In the genomic region with DNA sequence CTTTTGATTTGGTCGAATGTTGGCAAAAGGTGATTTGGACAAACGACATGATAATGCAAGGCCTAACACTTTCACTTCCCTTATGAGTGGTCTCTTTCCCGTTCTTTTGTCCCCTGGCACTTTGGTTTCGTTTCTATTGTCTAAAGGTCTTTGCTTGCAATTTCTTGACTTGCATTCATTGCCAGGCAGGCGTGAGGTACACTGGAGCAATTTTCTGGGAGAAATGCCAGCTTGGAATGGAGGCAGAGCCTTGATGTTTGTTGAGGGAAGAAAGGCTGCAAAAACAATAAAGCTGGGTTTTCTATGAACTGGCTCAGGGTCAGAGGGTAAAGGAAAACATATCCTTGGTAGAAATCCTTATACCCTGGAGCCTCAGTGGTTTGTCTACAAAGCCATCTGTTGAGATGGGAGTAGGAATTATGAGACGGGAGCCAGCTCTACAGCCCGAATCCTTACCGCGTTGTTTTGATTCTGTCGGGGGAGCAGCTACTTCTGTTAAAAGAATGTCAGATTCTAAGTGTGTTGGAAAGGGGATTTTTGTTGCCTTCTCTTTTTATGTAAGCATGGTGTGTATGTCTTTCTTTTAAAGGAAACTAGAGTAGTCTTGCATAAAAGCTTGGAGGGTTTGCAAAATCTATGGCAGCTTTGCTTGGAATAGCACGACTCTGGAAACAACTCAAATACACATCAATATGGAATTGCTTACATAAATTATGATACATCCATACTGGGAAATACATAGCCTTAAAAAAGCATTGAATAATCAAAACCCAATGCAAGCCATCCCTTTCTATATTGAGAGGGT, we compare ENCODE assay signal across 10 cellular contexts.
DNase-seq lines count a peak whose midpoint lies in the region; ATAC-seq, FAIRE-seq and TF ChIP-seq lines count a peak whose summit lies in the region.
"Had no signal": no experiment of that assay in that cellular context is flagged by ENCODE, and none has a peak within 500 bp of the region (broad histone marks: within the 10 kb centered on the region; RNA-seq: fewer than 3 reads in every experiment).

No MANE protein-coding gene starts in this region.

- peak in 3 of 4 donors; percentile 47 to 63 (median 63) for ATAC-seq in heart left ventricle
- no peak for ATAC-seq in Right ventricle myocardium inferior
- no peak for ATAC-seq in HG03159 (IDR thresholded peaks at IDR 0.05; ENCODE audit: unreplicated experiment)

- peak overlapping the region; percentile 4 for H3K4me2 ChIP-seq in skeletal muscle satellite cell (ENCODE audit: low read length)

- DNase-seq in heart left ventricle (peak in 2 of 5 donors; percentile 32 to 39), Right ventricle myocardium inferior (ENCODE audit: missing footprints) (no peak), NOMO-1 treated with dmso at 0.1 percent for 144 hours (lab: John Stamatoyannopoulos, UW; ENCODE audit: unreplicated experiment) (peak; percentile 4), fibroblast of gingiva (ENCODE audit: low read depth) (peak; percentile 76), RCC 7860 (ENCODE audit: low spot score) (no peak), OCI-M2 (lab: John Stamatoyannopoulos, UW; ENCODE audit: unreplicated experiment) (no peak)

- TF ChIP-seq CTCF in heart left ventricle (IDR thresholded peaks at IDR 0.05) = no peak

- no peak for TF ChIP-seq POLR2A in heart left ventricle (IDR thresholded peaks at IDR 0.05)

- H3K27ac ChIP-seq in heart left ventricle = no peak overlapping the region
- H3K27ac ChIP-seq: SK-N-MC had no signal

- H3K4me3 ChIP-seq in heart left ventricle (no peak overlapping the region), skeletal muscle satellite cell (ENCODE audit: low read length) (no peak overlapping the region)
- H3K4me3 ChIP-seq: SK-N-MC had no signal

- 48 to 63% (median 52%) methylated on average over 11 of the region's 11 CpGs for WGBS in heart left ventricle, 4 donors

- no peak overlapping the region for H3K9ac ChIP-seq in skeletal muscle satellite cell (ENCODE audit: low read depth, low read length)

- H3K27me3 ChIP-seq in heart left ventricle (peaks cover 0 to 36% (median 12%) of the 10 kb centered on the region in 9 donors), skeletal muscle satellite cell (ENCODE audit: control insufficient read depth, insufficient read depth, low read length) (peaks cover 35% of the 10 kb centered on the region)

- peaks cover 0 to 28% (median 16%) of the 10 kb centered on the region in 12 donors for H3K4me1 ChIP-seq in heart left ventricle
- peaks cover 8% of the 10 kb centered on the region for H3K4me1 ChIP-seq in skeletal muscle satellite cell (ENCODE audit: control insufficient read depth, insufficient read depth, low read length)

- H3K9me3 ChIP-seq in heart left ventricle (no peaks in the 10 kb centered on the region), skeletal muscle satellite cell (replicated peaks; ENCODE audit: low read length) (no peaks in the 10 kb centered on the region)

- intact Hi-C loops in heart left ventricle (cut with DNase I) = loop anchor here in 3 of 10 donors (10.0 kb wide), 3 partner anchors 65 to 185 kb away; a partner anchor contains a TSS
- intact Hi-C loops in Right ventricle myocardium inferior (cut with DNase I) = no loop called here

- FAIRE-seq in RCC 7860 (lab: Jason Lieb, UNC) = no peak
- FAIRE-seq: G401.6 had no signal

- H3K36me3 ChIP-seq in heart left ventricle = no peaks in the 10 kb centered on the region
- H3K36me3 ChIP-seq in skeletal muscle satellite cell (ENCODE audit: insufficient read depth, low read length) = no peaks in the 10 kb centered on the region

Comparison
In these comparisons a context has a peak if more than half of its experiments do, and no peak if none do; other contexts are left out.
1. ATAC-seq: peak in heart left ventricle (3 of 4); none in Right ventricle myocardium inferior (single experiment) and HG03159 (single experiment).
2. DNase-seq: peak in NOMO-1 treated with dmso at 0.1 percent for 144 hours (single experiment) and fibroblast of gingiva (single experiment); none in Right ventricle myocardium inferior (single experiment), RCC 7860 (single experiment) and OCI-M2 (single experiment).